Comparison of ENCODE assay signal across 1 cellular context in genomic region chr1:162206749-162207635, GRCh38.
TF ChIP-seq lines count a peak whose summit lies in the region.

No MANE protein-coding gene starts in this region.

TF ChIP-seq in WTC11, 78 proteins besides CTCF, POLR2A, EP300 and RAD21 (continued from another document):
- TF ChIP-seq, protein P1, sequence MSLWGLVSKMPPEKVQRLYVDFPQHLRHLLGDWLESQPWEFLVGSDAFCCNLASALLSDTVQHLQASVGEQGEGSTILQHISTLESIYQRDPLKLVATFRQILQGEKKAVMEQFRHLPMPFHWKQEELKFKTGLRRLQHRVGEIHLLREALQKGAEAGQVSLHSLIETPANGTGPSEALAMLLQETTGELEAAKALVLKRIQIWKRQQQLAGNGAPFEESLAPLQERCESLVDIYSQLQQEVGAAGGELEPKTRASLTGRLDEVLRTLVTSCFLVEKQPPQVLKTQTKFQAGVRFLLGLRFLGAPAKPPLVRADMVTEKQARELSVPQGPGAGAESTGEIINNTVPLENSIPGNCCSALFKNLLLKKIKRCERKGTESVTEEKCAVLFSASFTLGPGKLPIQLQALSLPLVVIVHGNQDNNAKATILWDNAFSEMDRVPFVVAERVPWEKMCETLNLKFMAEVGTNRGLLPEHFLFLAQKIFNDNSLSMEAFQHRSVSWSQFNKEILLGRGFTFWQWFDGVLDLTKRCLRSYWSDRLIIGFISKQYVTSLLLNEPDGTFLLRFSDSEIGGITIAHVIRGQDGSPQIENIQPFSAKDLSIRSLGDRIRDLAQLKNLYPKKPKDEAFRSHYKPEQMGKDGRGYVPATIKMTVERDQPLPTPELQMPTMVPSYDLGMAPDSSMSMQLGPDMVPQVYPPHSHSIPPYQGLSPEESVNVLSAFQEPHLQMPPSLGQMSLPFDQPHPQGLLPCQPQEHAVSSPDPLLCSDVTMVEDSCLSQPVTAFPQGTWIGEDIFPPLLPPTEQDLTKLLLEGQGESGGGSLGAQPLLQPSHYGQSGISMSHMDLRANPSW (CRISPR knock-in tag; conservative IDR thresholded peaks at IDR 0.05; ENCODE audit: low read depth) = no peak
